In the genomic region with DNA sequence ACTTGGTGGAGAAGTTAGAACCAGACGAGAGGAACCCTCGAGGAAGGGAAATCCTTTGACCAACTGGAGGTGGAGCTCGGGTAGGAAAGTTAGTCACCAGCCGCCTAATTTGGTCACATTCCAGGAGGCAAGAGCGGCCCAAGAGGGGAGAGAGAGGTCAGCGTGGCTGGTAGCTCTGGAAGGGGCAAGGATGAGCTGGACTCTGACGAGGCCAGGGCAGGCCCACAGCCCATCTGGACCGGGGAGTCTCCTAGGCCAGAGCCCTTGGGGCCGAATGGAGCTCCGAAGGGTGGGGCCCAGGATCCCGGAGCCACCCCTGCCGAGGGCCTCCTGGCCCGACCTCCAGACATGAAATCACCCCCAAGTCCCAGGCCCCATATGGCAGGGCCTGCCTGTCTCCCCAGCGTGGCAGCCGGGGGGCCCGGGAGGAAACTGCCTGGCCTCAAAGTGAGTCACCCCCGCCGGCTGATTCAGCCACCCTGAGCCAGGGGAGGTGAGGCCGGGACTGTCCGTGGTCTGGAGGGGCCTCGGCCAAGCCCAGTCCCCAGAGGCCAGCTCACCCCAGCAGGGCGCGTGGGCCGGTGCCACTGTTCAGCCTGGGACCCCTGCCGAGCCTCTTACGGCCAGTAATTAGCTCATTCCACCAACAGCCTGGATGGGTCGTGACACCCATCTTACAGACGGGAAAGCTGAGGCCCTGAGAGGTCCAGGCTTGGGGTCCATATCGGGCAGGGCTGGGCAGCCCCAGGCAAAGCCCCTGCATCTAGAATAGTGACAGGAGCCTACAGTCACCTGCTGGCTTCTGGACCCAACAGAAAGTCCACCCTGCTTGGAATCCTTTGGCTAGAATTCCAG, we compare ENCODE assay signal across 9 cellular contexts. TPM values are rescaled to one million over a fixed set of nuclear protein-coding genes. Genes with fewer than 3 reads are reported as not detected.
A peak's percentile ranks its signal among the peaks of the same experiment; 100 is the strongest.
DNase-seq lines count a peak whose midpoint lies in the region; ATAC-seq and TF ChIP-seq lines count a peak whose summit lies in the region.
"Had no signal": no experiment of that assay in that cellular context is flagged by ENCODE, and none has a peak within 500 bp of the region (broad histone marks: within the 10 kb centered on the region; RNA-seq: fewer than 3 reads in every experiment).

No MANE protein-coding gene starts in this region.

- H3K9ac ChIP-seq in IMR-90 (ENCODE audit: low read depth, low read length), result peak overlapping the region; percentile 9

- 0 out of 4 replicates have a peak, but pooled peaks cover 0 to 6% of the 10 kb centered on the region in 2 experiments for H3K79me1 ChIP-seq in IMR-90 (ENCODE audit: low read depth in 1 of 2, low read length in 2 of 2)

- H2BK20ac ChIP-seq in IMR-90 (ENCODE audit: low read depth, low read length), result peak overlapping the region; percentile 95

- no peak overlapping the region for H3K4me2 ChIP-seq in IMR-90 (ENCODE audit: low read depth, low read length)

- no peaks in the 10 kb centered on the region for H3K9me3 ChIP-seq in IMR-90 (ENCODE audit: control insufficient read depth, insufficient read depth, low read length)
- no peaks in the 10 kb centered on the region for H3K9me3 ChIP-seq in ectodermal cell (ENCODE audit: control insufficient read depth, low read length)
- H3K9me3 ChIP-seq in tibial nerve, result peaks cover 0 to 10% (median 0%) of the 10 kb centered on the region in 4 donors

- H4K5ac ChIP-seq in IMR-90 (ENCODE audit: low read depth, low read length), result peak overlapping the region; percentile 21

- H3K14ac ChIP-seq in IMR-90 (replicated peaks; ENCODE audit: low read depth, low read length), result peak overlapping the region; percentile 95

- peaks cover 10% of the 10 kb centered on the region for H3K9me3 Mint-ChIP-seq in nephron progenitor cell

- H4K91ac ChIP-seq in IMR-90 (ENCODE audit: insufficient read depth, low read depth, low read length), result peak overlapping the region; percentile 96

- peak overlapping the region; percentile 24 for H3K27ac ChIP-seq in IMR-90 (ENCODE audit: insufficient read depth, low read length)
- peak overlapping the region; percentile 41 for H3K27ac ChIP-seq in ectodermal cell (ENCODE audit: insufficient read depth, low read depth, low read length, poor library complexity, severe bottlenecking)
- H3K27ac ChIP-seq in tibial nerve, result no peak overlapping the region

- H3K23ac ChIP-seq in IMR-90 (ENCODE audit: low read depth, low read length), result peak overlapping the region; percentile 95; the same call in 1 of the 2 replicates

- no peak overlapping the region for H3K4me3 ChIP-seq in IMR-90 (ENCODE audit: insufficient read depth, low read depth, low read length)
- no peak overlapping the region for H3K4me3 ChIP-seq in ectodermal cell (ENCODE audit: insufficient read depth, low read depth, low read length)
- H3K4me3 ChIP-seq in tibial nerve, result no peak overlapping the region

- peaks cover 4% of the 10 kb centered on the region for H3K27me3 Mint-ChIP-seq in nephron progenitor cell (ENCODE audit: low read depth, poor library complexity)
- H3K27me3 Mint-ChIP-seq: activated B cell treated with CpG ODN at 0.5 μM for 24 hours had no signal

- peak overlapping the region; percentile 96 for H3K27ac Mint-ChIP-seq in nephron progenitor cell
- H3K27ac Mint-ChIP-seq: activated B cell treated with CpG ODN at 0.5 μM for 24 hours had no signal

- TF ChIP-seq EP300 in tibial nerve (IDR thresholded peaks at IDR 0.05), result no peak

- TF ChIP-seq RAD21 in IMR-90 (IDR thresholded peaks at IDR 0.05; ENCODE audit: low read length), result no peak

- POLR2A ChIA-PET in IMR-90 (lab: Charles Lee; ENCODE audit: unreplicated experiment), result interaction anchor here (0.6 kb wide), 1 partner anchor 37 kb away, joined by 7 read pairs; no protein-coding TSS in a partner anchor

- H2BK15ac ChIP-seq in IMR-90 (ENCODE audit: low read depth, low read length), result peak overlapping the region; percentile 97; the same call in 2 of the 3 replicates

- peak overlapping the region; percentile 81 to 82 for H4K8ac ChIP-seq in IMR-90 (ENCODE audit: low read depth in 2 of 2, low read length in 2 of 2)

- peak overlapping the region; percentile 77 for H2BK5ac ChIP-seq in IMR-90 (ENCODE audit: low read depth, low read length, poor library complexity, severe bottlenecking)

- CTCF ChIA-PET in IMR-90 (lab: Yijun Ruan, JAX), result interaction anchor here (0.9 kb wide), 1 partner anchor 23 kb away, joined by 3 read pairs; a partner anchor contains a TSS

- TF ChIP-seq CTCF in IMR-90 (conservative IDR thresholded peaks at IDR 0.05; ENCODE audit: low read depth, low read length) (no peak), nephron progenitor cell (IDR thresholded peaks at IDR 0.05) (no peak), tibial nerve (IDR thresholded peaks at IDR 0.05) (no peak)

- no peak for TF ChIP-seq POLR2A in IMR-90 (IDR thresholded peaks at IDR 0.05; ENCODE audit: low read depth, low read length)
- no peak for TF ChIP-seq POLR2A in tibial nerve (IDR thresholded peaks at IDR 0.05)

- H3K36me3 Mint-ChIP-seq in nephron progenitor cell (ENCODE audit: low read depth), result peaks cover 14% of the 10 kb centered on the region

- peak overlapping the region; percentile 66; the same call in 1 of the 2 replicates for H3K56ac ChIP-seq in IMR-90 (ENCODE audit: extremely low read depth, insufficient read depth, low read length)

- no peaks in the 10 kb centered on the region for H3K36me3 ChIP-seq in IMR-90 (ENCODE audit: control insufficient read depth, insufficient read depth, low read length)
- H3K36me3 ChIP-seq in ectodermal cell (ENCODE audit: control insufficient read depth, insufficient read depth, low read length), result no peaks in the 10 kb centered on the region
- no peaks in the 10 kb centered on the region for H3K36me3 ChIP-seq in tibial nerve

- WGBS in IMR-90 (ENCODE audit: extremely low coverage in 2 of 2, insufficient read length in 1 of 2), 2 experiments, result 3% methylated on average over 6 of the region's 29 CpGs; no CpG with 5 or more reads in 1 of the 2 experiments
- WGBS in ectodermal cell, 2 experiments, result 85 to 86% methylated on average over 29 of the region's 29 CpGs
- 49 to 51% methylated on average over 21 to 24 of the region's 29 CpGs for WGBS in tibial nerve, 2 donors

- no peaks in the 10 kb centered on the region for H3K27me3 ChIP-seq in IMR-90 (ENCODE audit: control insufficient read depth, insufficient read depth, low read length)
- H3K27me3 ChIP-seq in ectodermal cell (ENCODE audit: control insufficient read depth, insufficient read depth, low read length, poor library complexity, severe bottlenecking), result no peaks in the 10 kb centered on the region
- no peaks in the 10 kb centered on the region for H3K27me3 ChIP-seq in tibial nerve

- H3K4ac ChIP-seq in IMR-90 (ENCODE audit: low read depth, low read length), result peak overlapping the region; percentile 99

- no peak overlapping the region for H3K4me3 Mint-ChIP-seq in nephron progenitor cell
- H3K4me3 Mint-ChIP-seq: activated B cell treated with CpG ODN at 0.5 μM for 24 hours had no signal

- DNase-seq in COLO829 (ENCODE audit: low spot score), result peak; percentile 53
- DNase-seq in IMR-90, result peak; percentile 91
- DNase-seq in nephron progenitor cell, result no peak
- DNase-seq in activated effector memory CD4-positive, alpha-beta T cell treated with anti-CD3 and anti-CD28 coated beads, Interleukin-2, amount 50 U/mL, for 16 hours, result no peak
- DNase-seq in tibial nerve (ENCODE audit: low spot score in 2 of 2), result no peak
- DNase-seq: activated B cell treated with CpG ODN at 0.5 μM for 24 hours had no signal

- H3K4me1 Mint-ChIP-seq in nephron progenitor cell, result peaks cover 31% of the 10 kb centered on the region
- H3K4me1 Mint-ChIP-seq: activated B cell treated with CpG ODN at 0.5 μM for 24 hours had no signal

- peak overlapping the region; percentile 99 for H2BK120ac ChIP-seq in IMR-90 (ENCODE audit: low read depth, low read length)

- peaks cover 22% of the 10 kb centered on the region for H3K9me1 ChIP-seq in IMR-90 (ENCODE audit: insufficient read depth, low read length)

- dilution Hi-C loops in IMR-90 (cut with HindIII; ENCODE audit: low sequenced_read_pairs, unreplicated experiment), result no loop called here

- intact Hi-C loops in IMR-90 (cut with micrococcal nuclease), result no loop called here

- H2AFZ ChIP-seq in IMR-90 (replicated peaks; ENCODE audit: low read length, poor library complexity), result peak overlapping the region; percentile 91

- in situ Hi-C loops in IMR-90 (cut with MboI; ENCODE audit: low sequenced_read_pairs), result no loop called here

- H4K20me1 ChIP-seq in IMR-90 (ENCODE audit: insufficient read depth, low read length), result no peaks in the 10 kb centered on the region

- H2AK5ac ChIP-seq in IMR-90 (ENCODE audit: low read depth, low read length), result peak overlapping the region; percentile 98

- H2AK9ac ChIP-seq in IMR-90 (replicated peaks; ENCODE audit: low read depth, low read length, poor library complexity), result peak overlapping the region; percentile 83

- no TSS peak for BruUV-seq in IMR-90 (replicated peaks; lab: Mats Ljungman, UMichigan)

- peak; percentile 72 for ATAC-seq in IMR-90 (ENCODE audit: low read depth)
- ATAC-seq in HG03108 (IDR thresholded peaks at IDR 0.05; ENCODE audit: unreplicated experiment), result no peak
- no peak for ATAC-seq in GM19328 (IDR thresholded peaks at IDR 0.05; ENCODE audit: unreplicated experiment)

- H3K18ac ChIP-seq in IMR-90 (ENCODE audit: low read depth, low read length), result no peak overlapping the region; the same call in 1 of the 2 replicates

- H3K4me1 ChIP-seq in IMR-90 (ENCODE audit: control insufficient read depth, insufficient read depth, low read length) (peaks cover 32% of the 10 kb centered on the region), ectodermal cell (ENCODE audit: control insufficient read depth, insufficient read depth, low read length) (peaks cover 13% of the 10 kb centered on the region), tibial nerve (peaks cover 0 to 14% (median 7%) of the 10 kb centered on the region in 4 donors)

TF ChIP-seq in IMR-90, 13 proteins besides CTCF, POLR2A, EP300 and RAD21:
- TF ChIP-seq SMC3 (IDR thresholded peaks at IDR 0.05; ENCODE audit: low read depth, low read length) (0 out of 2 replicates have a peak, but pooled peaks have one; percentile 15), MAZ (IDR thresholded peaks at IDR 0.05; ENCODE audit: borderline replicate concordance, low read depth, low read length) (peak; percentile 72), RCOR1 (IDR thresholded peaks at IDR 0.05; ENCODE audit: insufficient replicate concordance, low read length) (peak; percentile 97), FOS (IDR thresholded peaks at IDR 0.05; ENCODE audit: low read depth, low read length) (peak; percentile 91), MXI1 (IDR thresholded peaks at IDR 0.05; ENCODE audit: borderline replicate concordance, low read depth, low read length) (0 out of 2 replicates have a peak, but pooled peaks have one; percentile 18), NFE2L2 (IDR thresholded peaks at IDR 0.05; ENCODE audit: low read depth, low read length) (no peak)

RNA-seq across cellular contexts. Expression of a gene that starts 23.5 kb away (rescaled TPM):
- total RNA-seq in IMR-90 (2012; rRNA removed), result 3.8 and 4.7 TPM in 2 replicates
- 3.3 and 4.7 TPM in 2 replicates for polyA plus RNA-seq in IMR-90 (2012; rRNA removed)
- 2.9 and 3.2 TPM in 2 replicates for polyA plus RNA-seq in IMR-90 (2012; cell fraction: cytosol; rRNA removed)
- 9.1 and 10.4 TPM in 2 replicates for polyA plus RNA-seq in IMR-90 (2012; cell fraction: nucleus; rRNA removed; ENCODE audit: low replicate concordance)
- polyA plus RNA-seq in ectodermal cell (2013, experiment 1 of 4), result 8.1 TPM
- 11.6 TPM for polyA plus RNA-seq in ectodermal cell (2013, experiment 2 of 4)
- 8.5 TPM for polyA plus RNA-seq in ectodermal cell (2013, experiment 3 of 4)
- 8.6 TPM for polyA plus RNA-seq in ectodermal cell (2013, experiment 4 of 4)
- 10 to 100 TPM; 33.4 to 84.1 (median 40.6) TPM for total RNA-seq in tibial nerve

Comparison
In these comparisons a context has a peak if more than half of its experiments do, and no peak if none do; other contexts are left out.
1. DNase-seq: peak in COLO829 (single experiment) and IMR-90 (single experiment); none in nephron progenitor cell (single experiment), activated effector memory CD4-positive, alpha-beta T cell treated with anti-CD3 and anti-CD28 coated beads, Interleukin-2, amount 50 U/mL, for 16 hours (single experiment) and tibial nerve (0 of 2).
2. H3K27ac ChIP-seq: peak in IMR-90 (single experiment) and ectodermal cell (single experiment); none in tibial nerve (0 of 4).